ENCODE assay signal across 1 cellular context in the genomic region with DNA sequence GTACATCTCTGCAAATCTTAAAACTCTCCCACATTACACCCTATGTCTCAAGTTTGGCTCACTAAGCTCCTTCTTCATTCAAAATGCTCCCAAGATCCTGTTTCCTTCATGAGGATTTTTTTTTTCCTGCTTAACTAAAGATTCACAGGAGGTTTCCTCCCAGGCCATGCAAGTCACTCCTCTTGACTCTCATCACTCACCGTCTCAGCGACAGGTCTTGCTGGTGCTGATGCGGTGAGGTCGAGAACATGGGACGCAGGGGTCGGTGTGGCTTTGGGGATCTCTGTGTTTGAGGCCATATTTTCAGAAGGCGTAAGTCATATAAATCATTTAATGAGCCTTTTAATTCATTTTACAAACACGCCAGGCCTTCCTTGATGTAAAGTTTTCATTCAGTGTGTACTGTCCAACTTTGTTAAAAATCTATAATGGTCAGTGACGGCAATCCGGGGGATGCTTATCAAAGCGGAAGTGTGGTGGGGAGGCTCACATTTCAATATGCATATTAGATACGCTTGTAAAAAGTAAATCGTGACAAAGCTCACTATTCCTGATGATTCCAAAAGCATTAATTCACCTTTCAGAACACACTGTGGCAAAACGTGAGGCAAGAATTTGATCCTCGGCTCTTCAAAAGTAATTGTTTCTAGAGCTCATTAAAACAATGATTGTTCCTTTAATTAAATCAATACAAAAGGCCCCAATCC.
TF ChIP-seq lines count a peak whose summit lies in the region.

No MANE protein-coding gene starts in this region.

TF ChIP-seq in HEK293, 187 proteins besides CTCF, POLR2A, EP300 and RAD21 (continued from another document):
- TF ChIP-seq, protein P1, sequence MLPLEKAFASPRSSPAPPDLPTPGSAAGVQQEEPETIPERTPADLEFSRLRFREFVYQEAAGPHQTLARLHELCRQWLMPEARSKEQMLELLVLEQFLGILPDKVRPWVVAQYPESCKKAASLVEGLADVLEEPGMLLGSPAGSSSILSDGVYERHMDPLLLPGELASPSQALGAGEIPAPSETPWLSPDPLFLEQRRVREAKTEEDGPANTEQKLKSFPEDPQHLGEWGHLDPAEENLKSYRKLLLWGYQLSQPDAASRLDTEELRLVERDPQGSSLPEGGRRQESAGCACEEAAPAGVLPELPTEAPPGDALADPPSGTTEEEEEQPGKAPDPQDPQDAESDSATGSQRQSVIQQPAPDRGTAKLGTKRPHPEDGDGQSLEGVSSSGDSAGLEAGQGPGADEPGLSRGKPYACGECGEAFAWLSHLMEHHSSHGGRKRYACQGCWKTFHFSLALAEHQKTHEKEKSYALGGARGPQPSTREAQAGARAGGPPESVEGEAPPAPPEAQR (tag by site-specific recombination; IDR thresholded peaks at IDR 0.05): no peak
- TF ChIP-seq ZNF561 (tag by site-specific recombination; IDR thresholded peaks at IDR 0.05; ENCODE audit: borderline replicate concordance) (no peak), BCL11B (tag by site-specific recombination; IDR thresholded peaks at IDR 0.05; ENCODE audit: low read depth) (no peak), ZNF132 (tag by site-specific recombination; IDR thresholded peaks at IDR 0.05; ENCODE audit: borderline replicate concordance) (no peak), SP7 (tag by site-specific recombination; IDR thresholded peaks at IDR 0.05) (peak; percentile 47; the same call in 1 of the 2 replicates), ZNF843 (tag by site-specific recombination; IDR thresholded peaks at IDR 0.05) (peak; percentile 62; the same call in 1 of the 2 replicates), ZNF366 (tag by site-specific recombination; conservative IDR thresholded peaks at IDR 0.05) (peak; percentile 52; the same call in 1 of the 2 replicates), ZBTB17 (tag by site-specific recombination; IDR thresholded peaks at IDR 0.05) (no peak), ZNF837 (tag by site-specific recombination; IDR thresholded peaks at IDR 0.05) (no peak)
